In the genomic region with DNA sequence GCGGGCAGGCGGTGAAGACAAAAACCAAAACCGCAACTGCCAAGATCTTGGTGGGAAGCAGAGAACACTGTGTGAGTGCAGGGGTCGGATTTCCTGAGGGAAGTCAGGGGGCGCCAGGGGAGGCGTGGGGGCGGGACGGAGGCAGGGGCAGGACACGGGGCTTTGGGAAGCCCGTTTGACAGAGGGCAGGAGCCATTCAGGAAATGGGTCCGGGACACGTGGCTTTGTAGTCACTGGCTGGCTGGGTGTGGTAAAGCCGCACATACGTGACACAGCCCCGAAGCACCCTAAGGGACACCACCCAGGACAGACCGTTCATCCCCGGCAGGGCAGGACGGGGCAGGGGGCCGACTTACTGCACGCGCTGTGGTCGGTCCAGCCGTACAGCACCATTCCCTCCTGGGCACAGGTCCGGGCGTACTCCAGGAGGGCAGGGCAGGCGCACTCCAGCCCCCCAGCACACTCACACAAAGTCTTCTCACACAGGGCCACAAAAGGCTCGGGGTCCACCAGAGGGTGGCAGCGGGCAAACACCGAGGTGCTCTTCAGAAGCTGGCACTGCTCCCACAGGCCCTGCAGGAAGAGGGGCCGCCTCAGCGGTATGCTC, we compare ENCODE assay signal across 8 cellular contexts. TPM values are rescaled to one million over a fixed set of nuclear protein-coding genes. Genes with fewer than 3 reads are reported as not detected.
DNase-seq lines count a peak whose midpoint lies in the region; ATAC-seq and TF ChIP-seq lines count a peak whose summit lies in the region.

No MANE protein-coding gene starts in this region.

- peaks cover 27% of the 10 kb centered on the region for H3K4me1 Mint-ChIP-seq in activated T-helper 2 cell treated with anti-CD3 and anti-CD28 coated beads, Interferon-gamma antibody, Interleukin-2, Interleukin-4, amounts not matched to agents 10 μg/mL and 5 μg/mL and 100 μg/mL, durations not matched to agents 14 hours and 24 hours and 36 hours (ENCODE audit: low read depth)
- peaks cover 32% of the 10 kb centered on the region for H3K4me1 Mint-ChIP-seq in stimulated activated effector memory CD8-positive, alpha-beta T cell treated with anti-CD3 and anti-CD28 coated beads, Interleukin-12 subunit alpha, Interleukin-12 subunit beta, amount 100 ng/mL, for 72 hours

- no peaks in the 10 kb centered on the region for H3K9me3 Mint-ChIP-seq in activated T-helper 2 cell treated with anti-CD3 and anti-CD28 coated beads, Interferon-gamma antibody, Interleukin-2, Interleukin-4, amounts not matched to agents 10 μg/mL and 5 μg/mL and 100 μg/mL, durations not matched to agents 14 hours and 24 hours and 36 hours
- H3K9me3 Mint-ChIP-seq in stimulated activated effector memory CD8-positive, alpha-beta T cell treated with anti-CD3 and anti-CD28 coated beads, Interleukin-12 subunit alpha, Interleukin-12 subunit beta, amount 100 ng/mL, for 72 hours, result no peaks in the 10 kb centered on the region

- no peaks in the 10 kb centered on the region for H3K79me2 ChIP-seq in KMS-11 (ENCODE audit: insufficient read depth, low read depth)

- peak overlapping the region; percentile 43; the same call in 1 of the 2 replicates for H3K9ac ChIP-seq in KMS-11

- DNase-seq in activated T-helper 2 cell treated with anti-CD3 and anti-CD28 coated beads, Interferon-gamma antibody, Interleukin-2, Interleukin-4, amounts not matched to agents 10 μg/mL and 5 μg/mL and 100 μg/mL, durations not matched to agents 14 hours and 24 hours and 36 hours (ENCODE audit: low spot score), result peak; percentile 16
- DNase-seq in left kidney (ENCODE audit: low read depth, low spot score) (peak; percentile 86), anterior cingulate cortex (lab: John Stamatoyannopoulos, UW) (no peak), ovary (no peak)
- DNase-seq in stimulated activated effector memory CD8-positive, alpha-beta T cell treated with anti-CD3 and anti-CD28 coated beads, Interleukin-12 subunit alpha, Interleukin-12 subunit beta, amount 100 ng/mL, for 72 hours (ENCODE audit: low spot score in 2 of 2), result peak in 1 of 2 donors; percentile 22

- TF ChIP-seq EP300 in ovary (IDR thresholded peaks at IDR 0.05), result no peak

- TF ChIP-seq POLR2A in ovary (IDR thresholded peaks at IDR 0.05), result no peak

- peaks cover 54% of the 10 kb centered on the region for H3K27me3 Mint-ChIP-seq in activated T-helper 2 cell treated with anti-CD3 and anti-CD28 coated beads, Interferon-gamma antibody, Interleukin-2, Interleukin-4, amounts not matched to agents 10 μg/mL and 5 μg/mL and 100 μg/mL, durations not matched to agents 14 hours and 24 hours and 36 hours (ENCODE audit: low read depth)

- TF ChIP-seq CTCF in KMS-11 (conservative IDR thresholded peaks at IDR 0.05; ENCODE audit: low read depth, low read length) (no peak), ovary (IDR thresholded peaks at IDR 0.05) (no peak)

- no peaks in the 10 kb centered on the region for H3K9me3 ChIP-seq in ovary

- peak overlapping the region; percentile 54 for H3K27ac Mint-ChIP-seq in activated T-helper 2 cell treated with anti-CD3 and anti-CD28 coated beads, Interferon-gamma antibody, Interleukin-2, Interleukin-4, amounts not matched to agents 10 μg/mL and 5 μg/mL and 100 μg/mL, durations not matched to agents 14 hours and 24 hours and 36 hours
- H3K27ac Mint-ChIP-seq in stimulated activated effector memory CD8-positive, alpha-beta T cell treated with anti-CD3 and anti-CD28 coated beads, Interleukin-12 subunit alpha, Interleukin-12 subunit beta, amount 100 ng/mL, for 72 hours, result peak overlapping the region; percentile 65

- H3K4me3 Mint-ChIP-seq in activated T-helper 2 cell treated with anti-CD3 and anti-CD28 coated beads, Interferon-gamma antibody, Interleukin-2, Interleukin-4, amounts not matched to agents 10 μg/mL and 5 μg/mL and 100 μg/mL, durations not matched to agents 14 hours and 24 hours and 36 hours (ENCODE audit: low read depth), result peak overlapping the region; percentile 68
- peak overlapping the region; percentile 78 for H3K4me3 Mint-ChIP-seq in stimulated activated effector memory CD8-positive, alpha-beta T cell treated with anti-CD3 and anti-CD28 coated beads, Interleukin-12 subunit alpha, Interleukin-12 subunit beta, amount 100 ng/mL, for 72 hours

- WGBS in ovary, 3 donors, result 31 to 44% (median 37%) methylated on average over 14 to 31 of the region's 31 CpGs

- H3K36me3 ChIP-seq in KMS-11 (ENCODE audit: insufficient read depth), result no peaks in the 10 kb centered on the region
- H3K36me3 ChIP-seq in ovary, result no peaks in the 10 kb centered on the region

- H3K27me3 ChIP-seq in KMS-11 (ENCODE audit: insufficient read depth, low read depth) (no peaks in the 10 kb centered on the region), ovary (no peaks in the 10 kb centered on the region)

- ATAC-seq in stimulated activated effector memory CD8-positive, alpha-beta T cell treated with anti-CD3 and anti-CD28 coated beads, Interleukin-12 subunit alpha, Interleukin-12 subunit beta, amount 100 ng/mL, for 72 hours, result peak; percentile 91
- ATAC-seq in GM19452 (IDR thresholded peaks at IDR 0.05; ENCODE audit: unreplicated experiment), result no peak
- no peak for ATAC-seq in GM21423 (IDR thresholded peaks at IDR 0.05; ENCODE audit: unreplicated experiment)

- H3K4me2 ChIP-seq in KMS-11, result peak overlapping the region; percentile 31

- H3K4me1 ChIP-seq in KMS-11 (ENCODE audit: low read depth, poor library complexity, severe bottlenecking), result peaks cover 50% of the 10 kb centered on the region
- H3K4me1 ChIP-seq in ovary (ENCODE audit: insufficient read depth), result no peaks in the 10 kb centered on the region

- H3K36me3 Mint-ChIP-seq in activated T-helper 2 cell treated with anti-CD3 and anti-CD28 coated beads, Interferon-gamma antibody, Interleukin-2, Interleukin-4, amounts not matched to agents 10 μg/mL and 5 μg/mL and 100 μg/mL, durations not matched to agents 14 hours and 24 hours and 36 hours (ENCODE audit: low read depth), result no peaks in the 10 kb centered on the region
- no peaks in the 10 kb centered on the region for H3K36me3 Mint-ChIP-seq in stimulated activated effector memory CD8-positive, alpha-beta T cell treated with anti-CD3 and anti-CD28 coated beads, Interleukin-12 subunit alpha, Interleukin-12 subunit beta, amount 100 ng/mL, for 72 hours

- peak overlapping the region; percentile 61; the same call in 1 of the 2 replicates for H2AFZ ChIP-seq in KMS-11 (ENCODE audit: low read depth)

- H3K4me3 ChIP-seq in KMS-11 (IDR thresholded peaks at IDR 0.05; ENCODE audit: insufficient read depth, low read depth, low read length), result no peak overlapping the region
- no peak overlapping the region for H3K4me3 ChIP-seq in ovary

- H3K27ac ChIP-seq in KMS-11 (peak overlapping the region; percentile 42), ovary (no peak overlapping the region)

- no peaks in the 10 kb centered on the region for H4K20me1 ChIP-seq in KMS-11 (ENCODE audit: insufficient read depth)

- intact Hi-C loops in activated T-helper 2 cell treated with anti-CD3 and anti-CD28 coated beads, Interferon-gamma antibody, Interleukin-2, Interleukin-4, amounts not matched to agents 10 μg/mL and 5 μg/mL and 100 μg/mL, durations not matched to agents 14 hours and 24 hours and 36 hours (cut with micrococcal nuclease), result no loop called here
- intact Hi-C loops in ovary (cut with DNase I), result no loop called here

RNA-seq across cellular contexts. Expression of a gene that starts 49.4 kb away (rescaled TPM):
- total RNA-seq in activated T-helper 2 cell treated with anti-CD3 and anti-CD28 coated beads, Interferon-gamma antibody, Interleukin-2, Interleukin-4, amounts not matched to agents 10 μg/mL and 5 μg/mL and 100 μg/mL, durations not matched to agents 14 hours and 24 hours and 36 hours, result not detected in 2 replicates
- total RNA-seq in ovary, result 100 to 1,000 TPM in 3 of 7 donors, 10 to 100 TPM in 4; 37.9 to 203 (median 88.7) TPM
- polyA plus RNA-seq in ovary, result 100 to 1,000 TPM; 107 to 278 TPM

Comparison
In these comparisons a context has a peak if more than half of its experiments do, and no peak if none do; other contexts are left out.
1. DNase-seq: peak in activated T-helper 2 cell treated with anti-CD3 and anti-CD28 coated beads, Interferon-gamma antibody, Interleukin-2, Interleukin-4, amounts not matched to agents 10 μg/mL and 5 μg/mL and 100 μg/mL, durations not matched to agents 14 hours and 24 hours and 36 hours (single experiment) and left kidney (single experiment); none in anterior cingulate cortex (0 of 58) and ovary (0 of 5).
2. RNA of a gene that starts 49.4 kb away (total RNA-seq): 37.9 to 203 TPM in ovary; not detected in activated T-helper 2 cell treated with anti-CD3 and anti-CD28 coated beads, Interferon-gamma antibody, Interleukin-2, Interleukin-4, amounts not matched to agents 10 μg/mL and 5 μg/mL and 100 μg/mL, durations not matched to agents 14 hours and 24 hours and 36 hours; every median in the first group is over 10 times any median in the second.